In the genomic region with DNA sequence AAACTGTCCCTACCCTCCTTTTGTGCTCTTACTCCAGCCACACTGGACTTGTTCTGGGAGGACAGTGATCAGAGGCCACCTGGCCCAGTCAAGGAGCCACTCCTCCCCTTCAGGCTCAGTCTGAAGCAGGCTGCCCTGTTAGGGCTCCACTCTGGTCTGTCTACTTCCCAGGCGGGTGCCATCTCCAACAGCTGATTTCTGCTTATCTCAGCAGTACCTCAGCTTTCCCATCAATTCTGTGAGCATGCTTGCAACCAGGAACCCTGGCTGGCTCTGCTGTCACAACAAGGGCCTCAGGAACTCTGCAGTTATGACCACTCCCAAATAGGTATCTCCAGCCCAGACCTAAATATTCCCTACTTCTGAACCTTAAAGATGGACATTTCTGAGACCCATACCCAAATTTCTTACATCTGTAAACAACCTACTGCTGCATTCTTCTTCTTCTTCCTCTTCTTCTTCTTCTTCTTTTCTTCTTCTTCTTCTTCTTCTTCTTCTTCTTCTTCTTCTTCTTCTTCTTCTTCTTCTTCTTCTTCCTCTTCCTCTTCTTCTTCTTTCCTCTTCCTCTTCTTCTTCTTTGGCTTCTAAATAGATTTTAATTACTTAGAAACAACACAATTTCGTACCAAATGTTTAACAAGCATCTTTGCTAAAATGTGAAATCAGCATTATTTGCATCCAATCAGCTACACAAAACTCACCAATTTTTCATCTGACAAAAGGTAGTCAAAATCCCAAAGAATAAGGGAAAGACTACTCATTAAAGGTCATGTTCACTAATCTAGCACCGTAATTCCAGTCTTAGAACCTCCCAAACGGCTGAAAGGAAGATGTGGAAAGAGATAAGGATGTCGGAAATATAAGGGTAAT, we compare ENCODE assay signal across 1 cellular context.
TF ChIP-seq lines count a peak whose summit lies in the region.

No MANE protein-coding gene starts in this region.

TF ChIP-seq in K562, 482 proteins besides CTCF, POLR2A, EP300 and RAD21:
- TF ChIP-seq ARID1B (IDR thresholded peaks at IDR 0.05): 0 out of 2 replicates have a peak, but pooled peaks have one; percentile 12
- peak; percentile 88 for TF ChIP-seq ZNF316 (IDR thresholded peaks at IDR 0.05)
- no peak for TF ChIP-seq ZBTB7A (IDR thresholded peaks at IDR 0.05; ENCODE audit: borderline replicate concordance, control insufficient read depth, low read depth, low read length)
- TF ChIP-seq HDGF (IDR thresholded peaks at IDR 0.05): no peak
- TF ChIP-seq ZNF24 (IDR thresholded peaks at IDR 0.05): no peak
- TF ChIP-seq ZNF830 (CRISPR knock-in tag; IDR thresholded peaks at IDR 0.05): no peak
- TF ChIP-seq HDAC1 (IDR thresholded peaks at IDR 0.05): 0 out of 4 replicates have a peak, but pooled peaks of 1 of the 2 experiments have one; percentile 9
- TF ChIP-seq ADNP (tag; IDR thresholded peaks at IDR 0.05): no peak
- peak; percentile 69 for TF ChIP-seq MAFK (IDR thresholded peaks at IDR 0.05; ENCODE audit: low read length)
- TF ChIP-seq, protein P1, sequence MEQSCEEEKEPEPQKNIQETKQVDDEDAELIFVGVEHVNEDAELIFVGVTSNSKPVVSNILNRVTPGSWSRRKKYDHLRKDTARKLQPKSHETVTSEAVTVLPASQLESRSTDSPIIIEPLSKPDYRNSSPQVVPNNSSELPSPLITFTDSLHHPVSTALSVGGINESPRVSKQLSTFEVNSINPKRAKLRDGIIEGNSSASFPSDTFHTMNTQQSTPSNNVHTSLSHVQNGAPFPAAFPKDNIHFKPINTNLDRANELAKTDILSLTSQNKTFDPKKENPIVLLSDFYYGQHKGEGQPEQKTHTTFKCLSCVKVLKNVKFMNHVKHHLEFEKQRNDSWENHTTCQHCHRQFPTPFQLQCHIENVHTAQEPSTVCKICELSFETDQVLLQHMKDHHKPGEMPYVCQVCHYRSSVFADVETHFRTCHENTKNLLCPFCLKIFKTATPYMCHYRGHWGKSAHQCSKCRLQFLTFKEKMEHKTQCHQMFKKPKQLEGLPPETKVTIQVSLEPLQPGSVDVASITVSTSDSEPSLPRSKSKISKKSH (CRISPR knock-in tag; IDR thresholded peaks at IDR 0.05): no peak
- TF ChIP-seq RB1 (IDR thresholded peaks at IDR 0.05; ENCODE audit: low read depth): 0 out of 2 replicates have a peak, but pooled peaks have one; percentile 20
- TF ChIP-seq, protein P2, sequence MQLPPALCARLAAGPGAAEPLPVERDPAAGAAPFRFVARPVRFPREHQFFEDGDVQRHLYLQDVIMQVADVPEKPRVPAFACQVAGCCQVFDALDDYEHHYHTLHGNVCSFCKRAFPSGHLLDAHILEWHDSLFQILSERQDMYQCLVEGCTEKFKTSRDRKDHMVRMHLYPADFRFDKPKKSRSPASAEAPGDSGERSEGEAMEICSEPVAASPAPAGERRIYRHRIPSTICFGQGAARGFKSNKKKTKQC (CRISPR knock-in tag; IDR thresholded peaks at IDR 0.05): no peak
- TF ChIP-seq, protein P3, sequence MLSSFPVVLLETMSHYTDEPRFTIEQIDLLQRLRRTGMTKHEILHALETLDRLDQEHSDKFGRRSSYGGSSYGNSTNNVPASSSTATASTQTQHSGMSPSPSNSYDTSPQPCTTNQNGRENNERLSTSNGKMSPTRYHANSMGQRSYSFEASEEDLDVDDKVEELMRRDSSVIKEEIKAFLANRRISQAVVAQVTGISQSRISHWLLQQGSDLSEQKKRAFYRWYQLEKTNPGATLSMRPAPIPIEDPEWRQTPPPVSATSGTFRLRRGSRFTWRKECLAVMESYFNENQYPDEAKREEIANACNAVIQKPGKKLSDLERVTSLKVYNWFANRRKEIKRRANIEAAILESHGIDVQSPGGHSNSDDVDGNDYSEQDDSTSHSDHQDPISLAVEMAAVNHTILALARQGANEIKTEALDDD (IDR thresholded peaks at IDR 0.05): no peak
- no peak for TF ChIP-seq JUNB (CRISPR knock-in tag; conservative IDR thresholded peaks at IDR 0.05)
- TF ChIP-seq ZC3H8 (IDR thresholded peaks at IDR 0.05): no peak
- TF ChIP-seq, protein P4, sequence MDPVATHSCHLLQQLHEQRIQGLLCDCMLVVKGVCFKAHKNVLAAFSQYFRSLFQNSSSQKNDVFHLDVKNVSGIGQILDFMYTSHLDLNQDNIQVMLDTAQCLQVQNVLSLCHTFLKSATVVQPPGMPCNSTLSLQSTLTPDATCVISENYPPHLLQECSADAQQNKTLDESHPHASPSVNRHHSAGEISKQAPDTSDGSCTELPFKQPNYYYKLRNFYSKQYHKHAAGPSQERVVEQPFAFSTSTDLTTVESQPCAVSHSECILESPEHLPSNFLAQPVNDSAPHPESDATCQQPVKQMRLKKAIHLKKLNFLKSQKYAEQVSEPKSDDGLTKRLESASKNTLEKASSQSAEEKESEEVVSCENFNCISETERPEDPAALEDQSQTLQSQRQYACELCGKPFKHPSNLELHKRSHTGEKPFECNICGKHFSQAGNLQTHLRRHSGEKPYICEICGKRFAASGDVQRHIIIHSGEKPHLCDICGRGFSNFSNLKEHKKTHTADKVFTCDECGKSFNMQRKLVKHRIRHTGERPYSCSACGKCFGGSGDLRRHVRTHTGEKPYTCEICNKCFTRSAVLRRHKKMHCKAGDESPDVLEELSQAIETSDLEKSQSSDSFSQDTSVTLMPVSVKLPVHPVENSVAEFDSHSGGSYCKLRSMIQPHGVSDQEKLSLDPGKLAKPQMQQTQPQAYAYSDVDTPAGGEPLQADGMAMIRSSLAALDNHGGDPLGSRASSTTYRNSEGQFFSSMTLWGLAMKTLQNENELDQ (CRISPR knock-in tag; IDR thresholded peaks at IDR 0.05; ENCODE audit: borderline replicate concordance): no peak
- no peak for TF ChIP-seq PHB (CRISPR knock-in tag; IDR thresholded peaks at IDR 0.05)
- peak; percentile 83 for TF ChIP-seq C11orf30 (IDR thresholded peaks at IDR 0.05; ENCODE audit: low read depth)
- TF ChIP-seq, protein P5, sequence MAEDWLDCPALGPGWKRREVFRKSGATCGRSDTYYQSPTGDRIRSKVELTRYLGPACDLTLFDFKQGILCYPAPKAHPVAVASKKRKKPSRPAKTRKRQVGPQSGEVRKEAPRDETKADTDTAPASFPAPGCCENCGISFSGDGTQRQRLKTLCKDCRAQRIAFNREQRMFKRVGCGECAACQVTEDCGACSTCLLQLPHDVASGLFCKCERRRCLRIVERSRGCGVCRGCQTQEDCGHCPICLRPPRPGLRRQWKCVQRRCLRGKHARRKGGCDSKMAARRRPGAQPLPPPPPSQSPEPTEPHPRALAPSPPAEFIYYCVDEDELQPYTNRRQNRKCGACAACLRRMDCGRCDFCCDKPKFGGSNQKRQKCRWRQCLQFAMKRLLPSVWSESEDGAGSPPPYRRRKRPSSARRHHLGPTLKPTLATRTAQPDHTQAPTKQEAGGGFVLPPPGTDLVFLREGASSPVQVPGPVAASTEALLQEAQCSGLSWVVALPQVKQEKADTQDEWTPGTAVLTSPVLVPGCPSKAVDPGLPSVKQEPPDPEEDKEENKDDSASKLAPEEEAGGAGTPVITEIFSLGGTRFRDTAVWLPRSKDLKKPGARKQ (CRISPR knock-in tag; IDR thresholded peaks at IDR 0.05): no peak
- TF ChIP-seq, protein P6, sequence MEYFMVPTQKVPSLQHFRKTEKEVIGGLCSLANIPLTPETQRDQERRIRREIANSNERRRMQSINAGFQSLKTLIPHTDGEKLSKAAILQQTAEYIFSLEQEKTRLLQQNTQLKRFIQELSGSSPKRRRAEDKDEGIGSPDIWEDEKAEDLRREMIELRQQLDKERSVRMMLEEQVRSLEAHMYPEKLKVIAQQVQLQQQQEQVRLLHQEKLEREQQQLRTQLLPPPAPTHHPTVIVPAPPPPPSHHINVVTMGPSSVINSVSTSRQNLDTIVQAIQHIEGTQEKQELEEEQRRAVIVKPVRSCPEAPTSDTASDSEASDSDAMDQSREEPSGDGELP (CRISPR knock-in tag; IDR thresholded peaks at IDR 0.05; ENCODE audit: borderline replicate concordance): peak; percentile 47; the same call in 1 of the 2 replicates
- peak; percentile 64 for TF ChIP-seq MAFF (IDR thresholded peaks at IDR 0.05; ENCODE audit: low read length)
- TF ChIP-seq DACH1 (IDR thresholded peaks at IDR 0.05; ENCODE audit: partially characterized antibody): peak; percentile 70
- peak; percentile 51 for TF ChIP-seq MAFG (tag; conservative IDR thresholded peaks at IDR 0.05)
- TF ChIP-seq, protein P7, sequence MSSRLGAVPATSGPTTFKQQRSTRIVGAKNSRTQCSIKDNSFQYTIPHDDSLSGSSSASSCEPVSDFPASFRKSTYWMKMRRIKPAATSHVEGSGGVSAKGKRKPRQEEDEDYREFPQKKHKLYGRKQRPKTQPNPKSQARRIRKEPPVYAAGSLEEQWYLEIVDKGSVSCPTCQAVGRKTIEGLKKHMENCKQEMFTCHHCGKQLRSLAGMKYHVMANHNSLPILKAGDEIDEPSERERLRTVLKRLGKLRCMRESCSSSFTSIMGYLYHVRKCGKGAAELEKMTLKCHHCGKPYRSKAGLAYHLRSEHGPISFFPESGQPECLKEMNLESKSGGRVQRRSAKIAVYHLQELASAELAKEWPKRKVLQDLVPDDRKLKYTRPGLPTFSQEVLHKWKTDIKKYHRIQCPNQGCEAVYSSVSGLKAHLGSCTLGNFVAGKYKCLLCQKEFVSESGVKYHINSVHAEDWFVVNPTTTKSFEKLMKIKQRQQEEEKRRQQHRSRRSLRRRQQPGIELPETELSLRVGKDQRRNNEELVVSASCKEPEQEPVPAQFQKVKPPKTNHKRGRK (tag; IDR thresholded peaks at IDR 0.05): peak; percentile 85
- no peak for TF ChIP-seq CBX5 (IDR thresholded peaks at IDR 0.05; ENCODE audit: borderline replicate concordance, low read depth)
